17 cellular contexts compared by ENCODE assay signal in genomic region chr1:198128528-198128927, GRCh38.
"Had no signal": no experiment of that assay in that cellular context is flagged by ENCODE, and none has a peak within 500 bp of the region (broad histone marks: within the 10 kb centered on the region; RNA-seq: fewer than 3 reads in every experiment).

No MANE protein-coding gene starts in this region.

- H3K4me3 ChIP-seq: colonic mucosa, mucosa of descending colon, skin epidermis, thoracic aorta, upper lobe of left lung had no signal

- ATAC-seq: activated CD8-positive, alpha-beta T cell treated with anti-CD3 and anti-CD28 coated beads, Interleukin-2, amount 10 ng/mL, durations not matched to agents 7 days and 5 days; mucosa of descending colon; right cardiac atrium had no signal

- H3K9me3 ChIP-seq: colonic mucosa, mucosa of descending colon, thoracic aorta, upper lobe of left lung had no signal

- H3K27ac ChIP-seq: colonic mucosa, skin epidermis, thoracic aorta, upper lobe of left lung had no signal

- H3K36me3 ChIP-seq: colonic mucosa, thoracic aorta, upper lobe of left lung had no signal

- DNase-seq: activated B cell treated with CpG ODN at 0.5 μM for 24 hours; activated CD4-positive, alpha-beta T cell treated with anti-CD3 and anti-CD28 coated beads for 48 hours; activated CD8-positive, alpha-beta memory T cell treated with anti-CD3 and anti-CD28 coated beads, Interleukin-2, amount 50 U/mL, for 4 hours; activated CD8-positive, alpha-beta T cell treated with anti-CD3 and anti-CD28 coated beads, Interleukin-2, amount 10 ng/mL, durations not matched to agents 7 days and 5 days; activated gamma-delta T cell; activated T-cell treated with anti-CD3 and anti-CD28 coated beads, Interleukin-2, amount 50 U/mL, for 72 hours; amygdala; colonic mucosa; erythroblast; immature natural killer cell; mesenchymal stem cell; mucosa of descending colon; naive B cell; right cardiac atrium; upper lobe of left lung had no signal

- H3K27me3 ChIP-seq: colonic mucosa, upper lobe of left lung had no signal

- H3K4me1 ChIP-seq: colonic mucosa, upper lobe of left lung had no signal
